In genomic region chr7:70595741-70596574, GRCh38 we compare ENCODE assay signal across 8 cellular contexts.
A peak's percentile ranks its signal among the peaks of the same experiment; 100 is the strongest.
DNase-seq lines count a peak whose midpoint lies in the region; ATAC-seq and TF ChIP-seq lines count a peak whose summit lies in the region.

No MANE protein-coding gene starts in this region.

- WGBS in esophagus squamous epithelium, 2 donors, result 0 to 27% methylated on average over 1 to 9 of the region's 81 CpGs

- H3K9me2 ChIP-seq in OCI-LY7 (ENCODE audit: insufficient read depth, low read length), result no peaks in the 10 kb centered on the region

- no peaks in the 10 kb centered on the region for H3K4me1 Mint-ChIP-seq in activated T-helper 2 cell treated with anti-CD3 and anti-CD28 coated beads, Interferon-gamma antibody, Interleukin-2, Interleukin-4, amounts not matched to agents 10 μg/mL and 5 μg/mL and 100 μg/mL, durations not matched to agents 14 hours and 24 hours and 36 hours (ENCODE audit: low read depth)

- no peaks in the 10 kb centered on the region for H3K4me1 ChIP-seq in OCI-LY7 (ENCODE audit: insufficient read depth, low read length, poor library complexity, severe bottlenecking)
- peaks cover 6 to 70% (median 10%) of the 10 kb centered on the region in 3 donors for H3K4me1 ChIP-seq in esophagus squamous epithelium

- H3K4me3 ChIP-seq in OCI-LY7 (ENCODE audit: low read depth, low read length, poor library complexity, severe bottlenecking) (peak overlapping the region; percentile 37), esophagus squamous epithelium (peak overlapping the region; percentile 51 to 70 (median 60))

- no peak overlapping the region for H2AFZ ChIP-seq in OCI-LY7 (ENCODE audit: low read length)

- no peak overlapping the region for H3K4me3 Mint-ChIP-seq in activated T-helper 2 cell treated with anti-CD3 and anti-CD28 coated beads, Interferon-gamma antibody, Interleukin-2, Interleukin-4, amounts not matched to agents 10 μg/mL and 5 μg/mL and 100 μg/mL, durations not matched to agents 14 hours and 24 hours and 36 hours (ENCODE audit: low read depth)

- POLR2A ChIA-PET in OCI-LY7 (lab: Charles Lee), result interaction anchor here (1.3 kb wide), 1 partner anchor 9 kb away, joined by 4 read pairs; no protein-coding TSS in a partner anchor

- H3K4me2 ChIP-seq in OCI-LY7 (ENCODE audit: low read length), result peak overlapping the region; percentile 67

- TF ChIP-seq POLR2A in esophagus squamous epithelium (IDR thresholded peaks at IDR 0.05), result peak in 1 of 4 donors; percentile 33

- no peaks in the 10 kb centered on the region for H3K79me2 ChIP-seq in OCI-LY7 (ENCODE audit: insufficient read depth, low read depth, low read length)

- no peaks in the 10 kb centered on the region for H3K36me3 Mint-ChIP-seq in activated T-helper 2 cell treated with anti-CD3 and anti-CD28 coated beads, Interferon-gamma antibody, Interleukin-2, Interleukin-4, amounts not matched to agents 10 μg/mL and 5 μg/mL and 100 μg/mL, durations not matched to agents 14 hours and 24 hours and 36 hours (ENCODE audit: low read depth)

- H4K20me1 ChIP-seq in OCI-LY7 (ENCODE audit: insufficient read depth, low read length), result no peaks in the 10 kb centered on the region

- ATAC-seq in omental fat pad (ENCODE audit: low FRiP score) (peak; percentile 65), HG03159 (IDR thresholded peaks at IDR 0.05; ENCODE audit: unreplicated experiment) (no peak)

- peaks cover 0 to 21% (median 0%) of the 10 kb centered on the region in 4 donors for H3K27me3 ChIP-seq in esophagus squamous epithelium

- H3K36me3 ChIP-seq in OCI-LY7 (ENCODE audit: insufficient read depth, low read length) (no peaks in the 10 kb centered on the region), esophagus squamous epithelium (no peaks in the 10 kb centered on the region)

- DNase-seq in activated naive CD4-positive, alpha-beta T cell treated with Interleukin-2 at 50 U/mL for 16 hours, result peak; percentile 3
- no peak for DNase-seq in activated naive CD4-positive, alpha-beta T cell treated with anti-CD3 and anti-CD28 coated beads, Interleukin-2, amount 50 U/mL, for 16 hours
- no peak for DNase-seq in OCI-LY7 (ENCODE audit: low spot score)
- DNase-seq in esophagus squamous epithelium (lab: John Stamatoyannopoulos, UW), result no peak
- DNase-seq in omental fat pad (ENCODE audit: low spot score), result no peak
- DNase-seq in activated T-helper 2 cell treated with anti-CD3 and anti-CD28 coated beads, Interferon-gamma antibody, Interleukin-2, Interleukin-4, amounts not matched to agents 10 μg/mL and 5 μg/mL and 100 μg/mL, durations not matched to agents 14 hours and 24 hours and 36 hours (ENCODE audit: low spot score), result no peak
- DNase-seq in ACHN, result no peak

- TF ChIP-seq CTCF in OCI-LY7 (conservative IDR thresholded peaks at IDR 0.05; ENCODE audit: low read length) (no peak), esophagus squamous epithelium (IDR thresholded peaks at IDR 0.05) (no peak), omental fat pad (IDR thresholded peaks at IDR 0.05) (no peak)

- intact Hi-C loops in OCI-LY7 (cut with micrococcal nuclease; ENCODE audit: unreplicated experiment) (no loop called here), esophagus squamous epithelium (cut with DNase I) (no loop called here)
- intact Hi-C loops in activated T-helper 2 cell treated with anti-CD3 and anti-CD28 coated beads, Interferon-gamma antibody, Interleukin-2, Interleukin-4, amounts not matched to agents 10 μg/mL and 5 μg/mL and 100 μg/mL, durations not matched to agents 14 hours and 24 hours and 36 hours (cut with micrococcal nuclease), result loop anchor here (10.0 kb wide), 1 partner anchor 99 kb away; no protein-coding TSS in a partner anchor

- in situ Hi-C loops in ACHN (cut with HindIII; ENCODE audit: low pct_ligation_motif_present, low pct_unique_long_range_greater_than_20kb, low sequenced_read_pairs), result no loop called here

- H3K27ac Mint-ChIP-seq in activated T-helper 2 cell treated with anti-CD3 and anti-CD28 coated beads, Interferon-gamma antibody, Interleukin-2, Interleukin-4, amounts not matched to agents 10 μg/mL and 5 μg/mL and 100 μg/mL, durations not matched to agents 14 hours and 24 hours and 36 hours, result no peak overlapping the region

- CTCF ChIA-PET in OCI-LY7 (lab: Charles Lee; ENCODE audit: unreplicated experiment), result no interaction called here

- peaks cover 31% of the 10 kb centered on the region for H3K27me3 Mint-ChIP-seq in activated T-helper 2 cell treated with anti-CD3 and anti-CD28 coated beads, Interferon-gamma antibody, Interleukin-2, Interleukin-4, amounts not matched to agents 10 μg/mL and 5 μg/mL and 100 μg/mL, durations not matched to agents 14 hours and 24 hours and 36 hours (ENCODE audit: low read depth)

- no TSS peak for BruUV-seq in OCI-LY7 (replicated peaks; lab: Mats Ljungman, UMichigan)

- no peak overlapping the region for H3K27ac ChIP-seq in OCI-LY7 (ENCODE audit: low read depth, low read length, poor library complexity, severe bottlenecking)
- peak overlapping the region; percentile 40 to 88 (median 75) for H3K27ac ChIP-seq in esophagus squamous epithelium

- H3K9me3 Mint-ChIP-seq in activated T-helper 2 cell treated with anti-CD3 and anti-CD28 coated beads, Interferon-gamma antibody, Interleukin-2, Interleukin-4, amounts not matched to agents 10 μg/mL and 5 μg/mL and 100 μg/mL, durations not matched to agents 14 hours and 24 hours and 36 hours, result no peaks in the 10 kb centered on the region

- H3K9me3 ChIP-seq in OCI-LY7 (ENCODE audit: low read length) (peaks cover 2% of the 10 kb centered on the region; the same call in 1 of the 2 replicates), esophagus squamous epithelium (no peaks in the 10 kb centered on the region)
